1 cellular context compared by ENCODE assay signal in the genomic region with DNA sequence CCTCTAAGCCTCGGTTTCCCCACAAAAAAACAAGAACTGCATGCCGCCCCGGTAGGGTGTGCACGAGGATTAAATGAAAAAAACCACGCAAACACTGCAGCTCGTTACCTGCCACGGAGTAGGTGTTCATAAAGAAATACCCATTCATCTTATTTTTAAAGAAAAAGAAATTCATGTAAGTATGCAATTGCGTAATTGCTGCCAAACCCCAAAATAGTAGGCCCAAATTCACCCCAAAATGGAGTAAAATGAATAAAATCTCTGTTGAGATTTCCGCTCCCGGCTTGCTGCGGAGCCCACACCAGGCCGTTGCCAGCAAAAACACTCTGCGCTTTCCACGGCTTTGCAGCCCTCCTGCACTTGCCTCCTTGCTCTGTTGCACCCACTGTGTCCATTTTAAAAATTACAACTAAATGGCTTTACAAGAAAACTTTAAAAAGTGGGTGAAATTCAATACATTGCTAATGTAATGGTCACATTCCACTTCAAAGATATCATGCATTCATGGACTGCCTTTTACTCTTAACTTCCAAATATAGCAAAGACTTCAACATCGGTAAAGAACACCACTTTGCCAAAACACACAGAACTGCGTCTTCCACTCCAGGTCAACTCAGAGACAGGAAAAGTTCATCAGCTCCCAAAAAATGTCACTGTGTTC.
A peak's percentile ranks its signal among the peaks of the same experiment; 100 is the strongest.
TF ChIP-seq lines count a peak whose summit lies in the region.

No MANE protein-coding gene starts in this region.

TF ChIP-seq in IMR-90, 13 proteins besides CTCF, POLR2A, EP300 and RAD21:
- TF ChIP-seq CEBPB (IDR thresholded peaks at IDR 0.05; ENCODE audit: low read depth, low read length) (peak; percentile 82), BHLHE40 (IDR thresholded peaks at IDR 0.05; ENCODE audit: low read depth, low read length) (no peak)
TF ChIP-seq in IMR-90: peak in this region for 1.
